13 cellular contexts compared by ENCODE assay signal in the genomic region with DNA sequence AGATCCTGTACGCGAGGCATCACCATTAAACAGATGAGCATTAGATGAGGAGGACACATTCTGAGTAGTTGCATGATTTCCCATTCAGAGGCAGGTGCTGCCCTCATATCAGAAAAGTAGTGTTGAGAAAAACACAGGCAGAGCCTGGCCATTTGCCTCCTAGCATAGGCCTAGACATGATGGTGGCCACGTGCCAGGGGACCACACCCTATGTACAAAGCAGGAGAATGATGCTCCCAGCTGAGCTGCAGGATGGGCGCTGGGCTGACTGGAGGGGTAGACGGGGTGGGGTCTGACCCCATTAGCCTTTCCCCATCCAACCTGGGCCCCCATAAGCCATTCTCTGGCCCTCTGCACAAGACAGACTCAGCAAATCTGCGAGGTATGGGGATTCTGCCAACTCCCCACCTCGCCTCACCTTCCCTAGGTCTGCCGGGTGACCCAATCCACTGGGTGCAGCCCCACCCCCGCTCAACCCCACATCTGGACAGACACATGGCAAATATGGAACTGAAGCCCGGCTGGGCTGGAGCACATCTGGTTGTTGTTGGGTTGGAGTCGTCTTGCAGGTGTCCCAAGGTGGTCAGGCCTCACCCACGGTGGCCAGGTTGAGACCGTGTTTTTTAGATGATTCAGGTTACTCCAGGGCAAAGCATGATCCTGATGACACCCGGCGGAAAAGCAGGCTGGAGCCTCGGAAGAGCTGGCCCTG. TPM values are rescaled to one million over a fixed set of nuclear protein-coding genes. Genes with fewer than 3 reads are reported as not detected.
DNase-seq lines count a peak whose midpoint lies in the region; ATAC-seq and TF ChIP-seq lines count a peak whose summit lies in the region.
"Had no signal": no experiment of that assay in that cellular context is flagged by ENCODE, and none has a peak within 500 bp of the region (broad histone marks: within the 10 kb centered on the region; RNA-seq: fewer than 3 reads in every experiment).

No MANE protein-coding gene starts in this region.

- H3K4me3 ChIP-seq in colonic mucosa (no peak overlapping the region), lower lobe of right lung (no peak overlapping the region), vagina (no peak overlapping the region)
- H3K4me3 ChIP-seq: gastrocnemius medialis, SJSA1 had no signal

- H3K36me3 ChIP-seq in colonic mucosa (peaks cover 25% of the 10 kb centered on the region), lower lobe of right lung (peaks cover 68% of the 10 kb centered on the region), vagina (peaks cover 0 to 59% of the 10 kb centered on the region in 2 donors)

- H3K27me3 ChIP-seq in colonic mucosa (no peaks in the 10 kb centered on the region), lower lobe of right lung (ENCODE audit: low read depth) (no peaks in the 10 kb centered on the region), vagina (no peaks in the 10 kb centered on the region)
- H3K27me3 ChIP-seq: gastrocnemius medialis, SJSA1 had no signal

- no peak for TF ChIP-seq POLR2A in vagina (IDR thresholded peaks at IDR 0.05)

- no peak overlapping the region for H3K9ac ChIP-seq in colonic mucosa (ENCODE audit: low read depth in 2 of 2, low read length in 2 of 2)

- ATAC-seq in Right ventricle myocardium inferior = no peak
- no peak for ATAC-seq in lower lobe of right lung

- DNase-seq in Right ventricle myocardium inferior (ENCODE audit: missing footprints) = peak; percentile 80
- DNase-seq in cardiac septum (ENCODE audit: low spot score) = no peak
- DNase-seq in colonic mucosa = peak; percentile 45
- peak; percentile 51 for DNase-seq in lower lobe of right lung
- DNase-seq in vagina (ENCODE audit: extremely low spot score in 2 of 2) = no peak
- no peak for DNase-seq in HCEC 1CT
- no peak for DNase-seq in activated CD4-positive, CD25-positive, alpha-beta regulatory T cell treated with anti-CD3 and anti-CD28 coated beads, Interleukin-2, amount 50 U/mL, for 72 hours
- DNase-seq in iPS-NIHi11 (ENCODE audit: low spot score) = no peak
- DNase-seq: NCI-H1436, NCI-H82 had no signal

- H3K9me3 ChIP-seq in colonic mucosa (no peaks in the 10 kb centered on the region), lower lobe of right lung (no peaks in the 10 kb centered on the region), vagina (no peaks in the 10 kb centered on the region)
- H3K9me3 ChIP-seq: gastrocnemius medialis, SJSA1 had no signal

- intact Hi-C loops in Right ventricle myocardium inferior (cut with DNase I) (no loop called here), cardiac septum (cut with DNase I) (no loop called here), colonic mucosa (cut with DNase I) (no loop called here), lower lobe of right lung (cut with DNase I) (no loop called here), vagina (cut with DNase I) (no loop called here)

- TF ChIP-seq CTCF in colonic mucosa (IDR thresholded peaks at IDR 0.05) = no peak
- TF ChIP-seq CTCF in lower lobe of right lung (IDR thresholded peaks at IDR 0.05) = no peak
- TF ChIP-seq CTCF in vagina (IDR thresholded peaks at IDR 0.05) = no peak

- no peak overlapping the region for H3K27ac ChIP-seq in colonic mucosa
- H3K27ac ChIP-seq in lower lobe of right lung = peak overlapping the region; percentile 53
- H3K27ac ChIP-seq in vagina = peak overlapping the region; percentile 79
- H3K27ac ChIP-seq: SJSA1 had no signal

- H3K4me1 ChIP-seq in colonic mucosa = no peaks in the 10 kb centered on the region
- H3K4me1 ChIP-seq in lower lobe of right lung = peaks cover 15% of the 10 kb centered on the region
- peaks cover 70% of the 10 kb centered on the region for H3K4me1 ChIP-seq in vagina
- H3K4me1 ChIP-seq: SJSA1 had no signal

RNA-seq across cellular contexts. Expression of gene PI16, which starts 13.9 kb away (rescaled TPM):
- total RNA-seq in Right ventricle myocardium inferior (15.1 TPM), cardiac septum (11.9 TPM), colonic mucosa (1 to 10 TPM; 1.2 to 2.6 TPM), lower lobe of right lung (11.9 TPM), vagina (88.6 TPM)
- total RNA-seq: SJSA1 had no signal

RNA-seq across cellular contexts. Expression of gene MTCH1, which starts 17.6 kb away (rescaled TPM):
- 220 TPM for total RNA-seq in Right ventricle myocardium inferior
- total RNA-seq in cardiac septum = 139 TPM
- total RNA-seq in colonic mucosa = 100 to 1,000 TPM; 160 to 197 TPM
- total RNA-seq in lower lobe of right lung = 194 TPM
- total RNA-seq in vagina = 233 TPM

RNA-seq across cellular contexts. Expression of gene FGD2, which starts 37.0 kb away (rescaled TPM):
- total RNA-seq in Right ventricle myocardium inferior (7.9 TPM), cardiac septum (2.3 TPM), colonic mucosa (1 to 10 TPM; 3.6 to 3.8 TPM), lower lobe of right lung (103 TPM), vagina (20.4 TPM)
- total RNA-seq: Daoy, SJSA1 had no signal

Comparison
In these comparisons a context has a peak if more than half of its experiments do, and no peak if none do; other contexts are left out.
1. DNase-seq: peak in Right ventricle myocardium inferior (single experiment), colonic mucosa (single experiment) and lower lobe of right lung (single experiment); none in cardiac septum (single experiment), vagina (0 of 2), HCEC 1CT (single experiment), activated CD4-positive, CD25-positive, alpha-beta regulatory T cell treated with anti-CD3 and anti-CD28 coated beads, Interleukin-2, amount 50 U/mL, for 72 hours (single experiment) and iPS-NIHi11 (single experiment).